2 cellular contexts compared by ENCODE assay signal in genomic region chr18:80244956-80245730, GRCh38.
TF ChIP-seq lines count a peak whose summit lies in the region.

No MANE protein-coding gene starts in this region.

TF ChIP-seq in SK-N-SH, 30 proteins besides CTCF, POLR2A, EP300 and RAD21 (continued from another document):
- TF ChIP-seq, protein P1, sequence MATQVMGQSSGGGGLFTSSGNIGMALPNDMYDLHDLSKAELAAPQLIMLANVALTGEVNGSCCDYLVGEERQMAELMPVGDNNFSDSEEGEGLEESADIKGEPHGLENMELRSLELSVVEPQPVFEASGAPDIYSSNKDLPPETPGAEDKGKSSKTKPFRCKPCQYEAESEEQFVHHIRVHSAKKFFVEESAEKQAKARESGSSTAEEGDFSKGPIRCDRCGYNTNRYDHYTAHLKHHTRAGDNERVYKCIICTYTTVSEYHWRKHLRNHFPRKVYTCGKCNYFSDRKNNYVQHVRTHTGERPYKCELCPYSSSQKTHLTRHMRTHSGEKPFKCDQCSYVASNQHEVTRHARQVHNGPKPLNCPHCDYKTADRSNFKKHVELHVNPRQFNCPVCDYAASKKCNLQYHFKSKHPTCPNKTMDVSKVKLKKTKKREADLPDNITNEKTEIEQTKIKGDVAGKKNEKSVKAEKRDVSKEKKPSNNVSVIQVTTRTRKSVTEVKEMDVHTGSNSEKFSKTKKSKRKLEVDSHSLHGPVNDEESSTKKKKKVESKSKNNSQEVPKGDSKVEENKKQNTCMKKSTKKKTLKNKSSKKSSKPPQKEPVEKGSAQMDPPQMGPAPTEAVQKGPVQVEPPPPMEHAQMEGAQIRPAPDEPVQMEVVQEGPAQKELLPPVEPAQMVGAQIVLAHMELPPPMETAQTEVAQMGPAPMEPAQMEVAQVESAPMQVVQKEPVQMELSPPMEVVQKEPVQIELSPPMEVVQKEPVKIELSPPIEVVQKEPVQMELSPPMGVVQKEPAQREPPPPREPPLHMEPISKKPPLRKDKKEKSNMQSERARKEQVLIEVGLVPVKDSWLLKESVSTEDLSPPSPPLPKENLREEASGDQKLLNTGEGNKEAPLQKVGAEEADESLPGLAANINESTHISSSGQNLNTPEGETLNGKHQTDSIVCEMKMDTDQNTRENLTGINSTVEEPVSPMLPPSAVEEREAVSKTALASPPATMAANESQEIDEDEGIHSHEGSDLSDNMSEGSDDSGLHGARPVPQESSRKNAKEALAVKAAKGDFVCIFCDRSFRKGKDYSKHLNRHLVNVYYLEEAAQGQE (IDR thresholded peaks at IDR 0.05; ENCODE audit: low read depth, low read length): no peak
- TF ChIP-seq RXRA (IDR thresholded peaks at IDR 0.05; ENCODE audit: borderline replicate concordance, low read depth) (no peak), NRF1 (IDR thresholded peaks at IDR 0.05; ENCODE audit: low read depth, low read length) (no peak), ZBTB33 (IDR thresholded peaks at IDR 0.05; ENCODE audit: borderline replicate concordance, low read depth) (no peak), USF1 (IDR thresholded peaks at IDR 0.05; ENCODE audit: borderline replicate concordance, low read depth) (no peak), TAF1 (IDR thresholded peaks at IDR 0.05; ENCODE audit: borderline replicate concordance, low read depth, low read length) (no peak), GABPA (IDR thresholded peaks at IDR 0.05; ENCODE audit: low read depth) (no peak), MAX (IDR thresholded peaks at IDR 0.05; ENCODE audit: low read depth) (no peak), TEAD4 (IDR thresholded peaks at IDR 0.05; ENCODE audit: borderline replicate concordance, insufficient read depth) (no peak), MXI1 (IDR thresholded peaks at IDR 0.05; ENCODE audit: low read depth, low read length) (no peak), ELF1 (IDR thresholded peaks at IDR 0.05) (no peak), EZH2phosphoT487 (IDR thresholded peaks at IDR 0.05; ENCODE audit: borderline replicate concordance, low read depth) (no peak), RFX5 (IDR thresholded peaks at IDR 0.05; ENCODE audit: low read length) (no peak), YY1 (IDR thresholded peaks at IDR 0.05; ENCODE audit: low read depth) (no peak), IRF3 (IDR thresholded peaks at IDR 0.05; ENCODE audit: low read depth, low read length) (no peak)
TF ChIP-seq in SK-N-SH: peak in this region for 0.

TF ChIP-seq in SK-N-SH treated with all-trans-retinoic acid at 6 μM for 48 hours, 23 proteins besides CTCF, POLR2A, EP300 and RAD21 (continued from another document):
- TF ChIP-seq, protein P2, sequence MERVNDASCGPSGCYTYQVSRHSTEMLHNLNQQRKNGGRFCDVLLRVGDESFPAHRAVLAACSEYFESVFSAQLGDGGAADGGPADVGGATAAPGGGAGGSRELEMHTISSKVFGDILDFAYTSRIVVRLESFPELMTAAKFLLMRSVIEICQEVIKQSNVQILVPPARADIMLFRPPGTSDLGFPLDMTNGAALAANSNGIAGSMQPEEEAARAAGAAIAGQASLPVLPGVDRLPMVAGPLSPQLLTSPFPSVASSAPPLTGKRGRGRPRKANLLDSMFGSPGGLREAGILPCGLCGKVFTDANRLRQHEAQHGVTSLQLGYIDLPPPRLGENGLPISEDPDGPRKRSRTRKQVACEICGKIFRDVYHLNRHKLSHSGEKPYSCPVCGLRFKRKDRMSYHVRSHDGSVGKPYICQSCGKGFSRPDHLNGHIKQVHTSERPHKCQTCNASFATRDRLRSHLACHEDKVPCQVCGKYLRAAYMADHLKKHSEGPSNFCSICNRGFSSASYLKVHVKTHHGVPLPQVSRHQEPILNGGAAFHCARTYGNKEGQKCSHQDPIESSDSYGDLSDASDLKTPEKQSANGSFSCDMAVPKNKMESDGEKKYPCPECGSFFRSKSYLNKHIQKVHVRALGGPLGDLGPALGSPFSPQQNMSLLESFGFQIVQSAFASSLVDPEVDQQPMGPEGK (CRISPR knock-in tag; IDR thresholded peaks at IDR 0.05; ENCODE audit: borderline replicate concordance): no peak
- TF ChIP-seq RARB (CRISPR knock-in tag; IDR thresholded peaks at IDR 0.05) (no peak), ARNTL (CRISPR knock-in tag; IDR thresholded peaks at IDR 0.05; ENCODE audit: borderline replicate concordance, low read depth) (no peak), SNAI2 (CRISPR knock-in tag; IDR thresholded peaks at IDR 0.05) (no peak)
